Comparison of ENCODE assay signal across 27 cellular contexts in genomic region chr15:90586948-90587347, GRCh38. TPM values are rescaled to one million over a fixed set of nuclear protein-coding genes. Genes with fewer than 3 reads are reported as not detected.
DNase-seq lines count a peak whose midpoint lies in the region; ATAC-seq and TF ChIP-seq lines count a peak whose summit lies in the region.
"Had no signal": no experiment of that assay in that cellular context is flagged by ENCODE, and none has a peak within 500 bp of the region (broad histone marks: within the 10 kb centered on the region; RNA-seq: fewer than 3 reads in every experiment).

No MANE protein-coding gene starts in this region.

- no peak overlapping the region for H2BK12ac ChIP-seq in mesenchymal stem cell (ENCODE audit: low read length in 2 of 2)

- H3K9me3 Mint-ChIP-seq in stimulated activated naive CD8-positive, alpha-beta T cell treated with anti-CD3 and anti-CD28 coated beads, Interleukin-15, amount 100 ng/mL, for 72 hours = no peaks in the 10 kb centered on the region
- H3K9me3 Mint-ChIP-seq in activated naive CD8-positive, alpha-beta T cell treated with anti-CD3 and anti-CD28 coated beads, Interleukin-2, amount 50 U/mL, for 24 hours = no peaks in the 10 kb centered on the region
- H3K9me3 Mint-ChIP-seq: activated T-cell treated with anti-CD3 and anti-CD28 coated beads, Interleukin-2, amount 50 U/mL, for 4 hours; H9; mesothelial cell of epicardium; natural killer cell; type B pancreatic cell had no signal

- no peak overlapping the region for H3K9ac ChIP-seq in OCI-LY3 (ENCODE audit: low read length)
- no peak overlapping the region for H3K9ac ChIP-seq in mesenchymal stem cell (ENCODE audit: low read length)

- H3K27ac ChIP-seq in OCI-LY3 (ENCODE audit: low read length) (no peak overlapping the region), temporal lobe (ENCODE audit: low read depth, low read length) (peak overlapping the region; percentile 22), mesenchymal stem cell (ENCODE audit: low read length, poor library complexity, severe bottlenecking) (no peak overlapping the region)
- H3K27ac ChIP-seq: esophagus squamous epithelium, prostate gland, right lobe of liver had no signal

- 0 out of 2 replicates have a peak, but pooled peaks cover 2% of the 10 kb centered on the region for H3K27me3 ChIP-seq in OCI-LY3 (ENCODE audit: low read depth, low read length)
- no peaks in the 10 kb centered on the region for H3K27me3 ChIP-seq in mesenchymal stem cell (ENCODE audit: control insufficient read depth in 1 of 2, insufficient read depth in 1 of 2, low read length in 2 of 2)
- H3K27me3 ChIP-seq: esophagus squamous epithelium, right lobe of liver had no signal

- H3K36me3 ChIP-seq in OCI-LY3 (replicated peaks; ENCODE audit: low read depth, low read length) (no peaks in the 10 kb centered on the region), mesenchymal stem cell (ENCODE audit: control insufficient read depth in 1 of 2, insufficient read depth in 2 of 2, low read depth in 1 of 2, low read length in 2 of 2) (peaks cover 0 to 4% of the 10 kb centered on the region in 2 experiments)
- H3K36me3 ChIP-seq: prostate gland, right lobe of liver had no signal

- H2AFZ ChIP-seq in OCI-LY3 (ENCODE audit: low read depth, low read length) (no peak overlapping the region), mesenchymal stem cell (ENCODE audit: low read depth, low read length) (no peak overlapping the region)

- 98% methylated on average over 4 of the region's 5 CpGs for WGBS in mesenchymal stem cell

- H3K4me1 Mint-ChIP-seq in stimulated activated naive CD8-positive, alpha-beta T cell treated with anti-CD3 and anti-CD28 coated beads, Interleukin-15, amount 100 ng/mL, for 72 hours = peaks cover 73% of the 10 kb centered on the region
- peaks cover 43% of the 10 kb centered on the region for H3K4me1 Mint-ChIP-seq in activated naive CD8-positive, alpha-beta T cell treated with anti-CD3 and anti-CD28 coated beads, Interleukin-2, amount 50 U/mL, for 24 hours

- H2BK120ac ChIP-seq in mesenchymal stem cell (ENCODE audit: low read depth, low read length) = no peak overlapping the region

- H4K8ac ChIP-seq in mesenchymal stem cell (ENCODE audit: low read length) = no peak overlapping the region

- H3K4me1 ChIP-seq in OCI-LY3 (ENCODE audit: low read length) (peaks cover 12% of the 10 kb centered on the region), mesenchymal stem cell (ENCODE audit: control insufficient read depth, insufficient read depth, low read depth, low read length) (no peaks in the 10 kb centered on the region)
- H3K4me1 ChIP-seq: prostate gland had no signal

- no peaks in the 10 kb centered on the region for H3K27me3 Mint-ChIP-seq in stimulated activated naive CD8-positive, alpha-beta T cell treated with anti-CD3 and anti-CD28 coated beads, Interleukin-15, amount 100 ng/mL, for 72 hours
- H3K27me3 Mint-ChIP-seq in activated naive CD8-positive, alpha-beta T cell treated with anti-CD3 and anti-CD28 coated beads, Interleukin-2, amount 50 U/mL, for 24 hours = no peaks in the 10 kb centered on the region
- H3K27me3 Mint-ChIP-seq: type B pancreatic cell had no signal

- no peak overlapping the region for H3K18ac ChIP-seq in mesenchymal stem cell (ENCODE audit: low read depth in 1 of 2, low read length in 2 of 2)

- H2AK5ac ChIP-seq in mesenchymal stem cell (ENCODE audit: low read length, severe bottlenecking) = no peak overlapping the region

- H3K4ac ChIP-seq in mesenchymal stem cell (ENCODE audit: low read depth in 1 of 2, low read length in 2 of 2) = no peak overlapping the region

- TF ChIP-seq CTCF in OCI-LY3 (IDR thresholded peaks at IDR 0.05; ENCODE audit: low read depth, low read length) = no peak

- H4K91ac ChIP-seq in mesenchymal stem cell (ENCODE audit: low read length) = no peak overlapping the region

- H3K36me3 Mint-ChIP-seq in activated naive CD8-positive, alpha-beta T cell treated with anti-CD3 and anti-CD28 coated beads, Interleukin-2, amount 50 U/mL, for 24 hours (ENCODE audit: low read depth) = peaks cover 8% of the 10 kb centered on the region
- H3K36me3 Mint-ChIP-seq: natural killer cell had no signal

- H3K4me3 ChIP-seq in OCI-LY3 (ENCODE audit: low read length) (no peak overlapping the region), mesenchymal stem cell (ENCODE audit: insufficient read depth in 1 of 2, low read depth in 1 of 2, low read length in 2 of 2) (no peak overlapping the region)
- H3K4me3 ChIP-seq: esophagus squamous epithelium, prostate gland, right lobe of liver had no signal

- H3K4me3 Mint-ChIP-seq in stimulated activated naive CD8-positive, alpha-beta T cell treated with anti-CD3 and anti-CD28 coated beads, Interleukin-15, amount 100 ng/mL, for 72 hours = no peak overlapping the region
- H3K4me3 Mint-ChIP-seq in activated naive CD8-positive, alpha-beta T cell treated with anti-CD3 and anti-CD28 coated beads, Interleukin-2, amount 50 U/mL, for 24 hours = no peak overlapping the region
- H3K4me3 Mint-ChIP-seq: activated T-cell treated with anti-CD3 and anti-CD28 coated beads, Interleukin-2, amount 50 U/mL, for 4 hours; H9; mesothelial cell of epicardium; natural killer cell; type B pancreatic cell had no signal

- peak; percentile 81 for ATAC-seq in stimulated activated naive CD8-positive, alpha-beta T cell treated with anti-CD3 and anti-CD28 coated beads, Interleukin-15, amount 100 ng/mL, for 72 hours
- ATAC-seq in stimulated activated naive CD8-positive, alpha-beta T cell treated with anti-CD3 and anti-CD28 coated beads, Interleukin-15, Interleukin-2, amounts not matched to agents 100 U/mL and 50 U/mL, for 24 hours = no peak
- peak; percentile 26 for ATAC-seq in activated naive CD8-positive, alpha-beta T cell treated with anti-CD3 and anti-CD28 coated beads, Interleukin-2, amount 50 U/mL, for 24 hours
- ATAC-seq in HG03439 (IDR thresholded peaks at IDR 0.05; ENCODE audit: unreplicated experiment) = no peak
- ATAC-seq: natural killer cell, PC-3, Right ventricle myocardium inferior, SK-N-SH treated with all-trans-retinoic acid at 6 μM for 48 hours had no signal

- peak overlapping the region; percentile 33 for H3K4me2 ChIP-seq in OCI-LY3 (ENCODE audit: low read length)
- H3K4me2 ChIP-seq in mesenchymal stem cell (ENCODE audit: low read length, poor library complexity, severe bottlenecking) = no peak overlapping the region

- H3K14ac ChIP-seq in mesenchymal stem cell (ENCODE audit: low read length in 2 of 2) = no peak overlapping the region

- H3K9me3 ChIP-seq in OCI-LY3 (ENCODE audit: insufficient read depth, low read length) (no peaks in the 10 kb centered on the region), mesenchymal stem cell (ENCODE audit: control insufficient read depth, low read length) (no peaks in the 10 kb centered on the region)
- H3K9me3 ChIP-seq: esophagus squamous epithelium, prostate gland, right lobe of liver had no signal

- no peak overlapping the region for H2BK15ac ChIP-seq in mesenchymal stem cell (ENCODE audit: low read depth, poor library complexity, severe bottlenecking)

- peak overlapping the region; percentile 67 to 93 for H3K27ac Mint-ChIP-seq in stimulated activated naive CD8-positive, alpha-beta T cell treated with anti-CD3 and anti-CD28 coated beads, Interleukin-15, amount 100 ng/mL, for 72 hours
- H3K27ac Mint-ChIP-seq in activated naive CD8-positive, alpha-beta T cell treated with anti-CD3 and anti-CD28 coated beads, Interleukin-2, amount 50 U/mL, for 24 hours = no peak overlapping the region
- H3K27ac Mint-ChIP-seq: H9, mesothelial cell of epicardium, natural killer cell, type B pancreatic cell had no signal

- no peak overlapping the region for H2BK5ac ChIP-seq in mesenchymal stem cell (ENCODE audit: low read depth, low read length, poor library complexity, severe bottlenecking)

- H4K20me1 ChIP-seq in OCI-LY3 (ENCODE audit: insufficient read depth, low read length) = no peaks in the 10 kb centered on the region

- peaks cover 12% of the 10 kb centered on the region for H3K79me1 ChIP-seq in mesenchymal stem cell (replicated peaks; ENCODE audit: low read length, poor library complexity, severe bottlenecking)

- H3K23ac ChIP-seq in mesenchymal stem cell (ENCODE audit: low read length in 2 of 2) = no peak overlapping the region

- H3K79me2 ChIP-seq in OCI-LY3 (ENCODE audit: low read length) = no peaks in the 10 kb centered on the region

- peak in 1 of 2 donors; percentile 26 for DNase-seq in stimulated activated naive CD8-positive, alpha-beta T cell treated with anti-CD3 and anti-CD28 coated beads, Interleukin-15, amount 100 ng/mL, for 72 hours
- no peak for DNase-seq in stimulated activated naive CD8-positive, alpha-beta T cell treated with anti-CD3 and anti-CD28 coated beads, Interleukin-15, Interleukin-2, amounts not matched to agents 100 U/mL and 50 U/mL, for 24 hours
- no peak for DNase-seq in activated naive CD8-positive, alpha-beta T cell treated with anti-CD3 and anti-CD28 coated beads, Interleukin-2, amount 50 U/mL, for 24 hours
- DNase-seq in superior temporal gyrus (ENCODE audit: extremely low spot score) (no peak), mesenchymal stem cell (no peak)
- DNase-seq: ACHN; activated naive CD4-positive, alpha-beta T cell treated with Interleukin-2 at 50 U/mL for 16 hours; activated T-cell treated with anti-CD3 and anti-CD28 coated beads, Interleukin-2, amount 50 U/mL, for 4 hours; amniotic stem cell; esophagus squamous epithelium; foreskin melanocyte; H9; natural killer cell; NCI-H146; NCI-H446; NCI-H748 treated with DMSO at 0.1 percent for 48 hours; occipital lobe; PC-3; right lobe of liver had no signal

RNA-seq across cellular contexts. Expression of gene CRTC3, which starts 57.2 kb away (rescaled TPM):
- total RNA-seq in temporal lobe = 15.2 TPM
- polyA plus RNA-seq in mesenchymal stem cell (2013, experiment 1 of 2) = 15.5 TPM
- polyA plus RNA-seq in mesenchymal stem cell (2013, experiment 2 of 2) = 15.0 TPM

Comparison
In these comparisons a context has a peak if more than half of its experiments do, and no peak if none do; other contexts are left out.
1. ATAC-seq: peak in stimulated activated naive CD8-positive, alpha-beta T cell treated with anti-CD3 and anti-CD28 coated beads, Interleukin-15, amount 100 ng/mL, for 72 hours (single experiment) and activated naive CD8-positive, alpha-beta T cell treated with anti-CD3 and anti-CD28 coated beads, Interleukin-2, amount 50 U/mL, for 24 hours (single experiment); none in stimulated activated naive CD8-positive, alpha-beta T cell treated with anti-CD3 and anti-CD28 coated beads, Interleukin-15, Interleukin-2, amounts not matched to agents 100 U/mL and 50 U/mL, for 24 hours (single experiment) and HG03439 (single experiment).